ENCODE assay signal across 1 cellular context in genomic region chr10:80411267-80411668, GRCh38.
A peak's percentile ranks its signal among the peaks of the same experiment; 100 is the strongest.
TF ChIP-seq lines count a peak whose summit lies in the region.

No MANE protein-coding gene starts in this region.

TF ChIP-seq in HepG2, 621 proteins besides CTCF, POLR2A, EP300 and RAD21 (continues in another document):
- peak; percentile 56; the same call in 1 of the 2 replicates for TF ChIP-seq ERF (CRISPR knock-in tag; IDR thresholded peaks at IDR 0.05)
- no peak for TF ChIP-seq ETS1 (CRISPR knock-in tag; IDR thresholded peaks at IDR 0.05)
- TF ChIP-seq ELF1 (CRISPR knock-in tag; IDR thresholded peaks at IDR 0.05): peak; percentile 44; the same call in 1 of the 2 replicates
- peak; percentile 72 for TF ChIP-seq ARID5B (CRISPR knock-in tag; IDR thresholded peaks at IDR 0.05)
- peak; percentile 17; the same call in 1 of the 2 replicates for TF ChIP-seq FOSL2 (CRISPR knock-in tag; IDR thresholded peaks at IDR 0.05)
- TF ChIP-seq FOXP4 (CRISPR knock-in tag; IDR thresholded peaks at IDR 0.05): 0 out of 2 replicates have a peak, but pooled peaks have one; percentile 50
- TF ChIP-seq MEF2D (CRISPR knock-in tag; IDR thresholded peaks at IDR 0.05): 0 out of 2 replicates have a peak, but pooled peaks have one; percentile 9
- peak; percentile 36; the same call in 1 of the 2 replicates for TF ChIP-seq ISL2 (CRISPR knock-in tag; IDR thresholded peaks at IDR 0.05)
- peak; percentile 29; the same call in 1 of the 2 replicates for TF ChIP-seq MYC (CRISPR knock-in tag; IDR thresholded peaks at IDR 0.05; ENCODE audit: borderline replicate concordance)
- TF ChIP-seq UBTF (CRISPR knock-in tag; IDR thresholded peaks at IDR 0.05): peak; percentile 32
- peak; percentile 49; the same call in 1 of the 2 replicates for TF ChIP-seq MAX (IDR thresholded peaks at IDR 0.05)
- 0 out of 2 replicates have a peak, but pooled peaks have one; percentile 40 for TF ChIP-seq TARDBP (CRISPR knock-in tag; IDR thresholded peaks at IDR 0.05)
- 0 out of 2 replicates have a peak, but pooled peaks have one; percentile 27 for TF ChIP-seq ZNF747 (CRISPR knock-in tag; IDR thresholded peaks at IDR 0.05; ENCODE audit: borderline replicate concordance)
- TF ChIP-seq ATF3 (CRISPR knock-in tag; IDR thresholded peaks at IDR 0.05): no peak
- no peak for TF ChIP-seq MIER2 (CRISPR knock-in tag; IDR thresholded peaks at IDR 0.05)
- no peak for TF ChIP-seq POGZ (CRISPR knock-in tag; IDR thresholded peaks at IDR 0.05)
- TF ChIP-seq GZF1 (CRISPR knock-in tag; IDR thresholded peaks at IDR 0.05): no peak
- 0 out of 2 replicates have a peak, but pooled peaks have one; percentile 28 for TF ChIP-seq PAXIP1 (CRISPR knock-in tag; conservative IDR thresholded peaks at IDR 0.05)
- peak; percentile 56 for TF ChIP-seq HOXA3 (CRISPR knock-in tag; IDR thresholded peaks at IDR 0.05)
- peak; percentile 82 for TF ChIP-seq SAP130 (CRISPR knock-in tag; IDR thresholded peaks at IDR 0.05; ENCODE audit: low read depth)
- TF ChIP-seq ZNF644 (CRISPR knock-in tag; IDR thresholded peaks at IDR 0.05; ENCODE audit: low read depth): peak; percentile 88
- TF ChIP-seq HNF4A (CRISPR knock-in tag; IDR thresholded peaks at IDR 0.05): peak; percentile 47; the same call in 1 of the 2 replicates
- TF ChIP-seq ZNF878 (CRISPR knock-in tag; IDR thresholded peaks at IDR 0.05): peak; percentile 24; the same call in 1 of the 2 replicates
- TF ChIP-seq MAFK (conservative IDR thresholded peaks at IDR 0.05 in 1 of 2, IDR thresholded peaks at IDR 0.05 in 1 of 2; ENCODE audit: low read length in 2 of 2): peak in 1 of 2 experiments; percentile 31; a peak in 1 of 4 replicates
- TF ChIP-seq ZBTB38 (CRISPR knock-in tag; IDR thresholded peaks at IDR 0.05): 0 out of 2 replicates have a peak, but pooled peaks have one; percentile 20
- peak; percentile 49; the same call in 1 of the 2 replicates for TF ChIP-seq ARID4A (CRISPR knock-in tag; IDR thresholded peaks at IDR 0.05; ENCODE audit: borderline replicate concordance)
- TF ChIP-seq ZNF292 (CRISPR knock-in tag; IDR thresholded peaks at IDR 0.05; ENCODE audit: borderline replicate concordance, low read depth): peak; percentile 70; the same call in 1 of the 2 replicates
- peak; percentile 40; the same call in 1 of the 2 replicates for TF ChIP-seq RARA (CRISPR knock-in tag; IDR thresholded peaks at IDR 0.05)
- 0 out of 2 replicates have a peak, but pooled peaks have one; percentile 38 for TF ChIP-seq ZMAT3 (CRISPR knock-in tag; conservative IDR thresholded peaks at IDR 0.05)
- peak; percentile 77 for TF ChIP-seq PHF21A (CRISPR knock-in tag; IDR thresholded peaks at IDR 0.05)
- TF ChIP-seq HIVEP1 (CRISPR knock-in tag; IDR thresholded peaks at IDR 0.05): no peak
- peak; percentile 29; the same call in 1 of the 2 replicates for TF ChIP-seq ZNF501 (CRISPR knock-in tag; IDR thresholded peaks at IDR 0.05)
- 0 out of 2 replicates have a peak, but pooled peaks have one; percentile 20 for TF ChIP-seq MXD4 (CRISPR knock-in tag; IDR thresholded peaks at IDR 0.05)
- peak; percentile 37; the same call in 1 of the 2 replicates for TF ChIP-seq GABPB1 (CRISPR knock-in tag; IDR thresholded peaks at IDR 0.05)
- TF ChIP-seq SIN3A (IDR thresholded peaks at IDR 0.05; ENCODE audit: borderline replicate concordance, low read depth, low read length): 0 out of 2 replicates have a peak, but pooled peaks have one; percentile 47
- no peak for TF ChIP-seq HDAC6 (IDR thresholded peaks at IDR 0.05; ENCODE audit: low read depth, low read length)
- peak; percentile 53; the same call in 1 of the 2 replicates for TF ChIP-seq ZMYM4 (CRISPR knock-in tag; IDR thresholded peaks at IDR 0.05)
- no peak for TF ChIP-seq SOX13 (IDR thresholded peaks at IDR 0.05)
- peak in 1 of 2 experiments; percentile 21; a peak in 1 of 4 replicates for TF ChIP-seq SOX13 (CRISPR knock-in tag; conservative IDR thresholded peaks at IDR 0.05 in 1 of 2, IDR thresholded peaks at IDR 0.05 in 1 of 2)
- TF ChIP-seq ZFX (CRISPR knock-in tag; IDR thresholded peaks at IDR 0.05; ENCODE audit: low read depth): peak; percentile 79; the same call in 1 of the 2 replicates
